1 cellular context compared by ENCODE assay signal in genomic region chr6:89079611-89080213, GRCh38.
TF ChIP-seq lines count a peak whose summit lies in the region.

No MANE protein-coding gene starts in this region.

TF ChIP-seq in A549, 52 proteins besides CTCF, POLR2A, EP300 and RAD21 (continued from another document):
- TF ChIP-seq PBX3 (IDR thresholded peaks at IDR 0.05) (no peak), CHD4 (IDR thresholded peaks at IDR 0.05; ENCODE audit: borderline replicate concordance) (no peak), ZNF302 (CRISPR knock-in tag; IDR thresholded peaks at IDR 0.05) (no peak), NR3C1 (IDR thresholded peaks at IDR 0.05) (no peak), KDM5A (IDR thresholded peaks at IDR 0.05) (no peak), SMC3 (IDR thresholded peaks at IDR 0.05) (no peak), CEBPB (IDR thresholded peaks at IDR 0.05) (no peak), NFE2L2 (conservative IDR thresholded peaks at IDR 0.05; ENCODE audit: low read length) (no peak), GATA3 (IDR thresholded peaks at IDR 0.05; ENCODE audit: borderline replicate concordance) (no peak), TFCP2L1 (CRISPR knock-in tag; IDR thresholded peaks at IDR 0.05) (no peak), ZSCAN20 (CRISPR knock-in tag; IDR thresholded peaks at IDR 0.05) (no peak)
